11 cellular contexts compared by ENCODE assay signal in the genomic region with DNA sequence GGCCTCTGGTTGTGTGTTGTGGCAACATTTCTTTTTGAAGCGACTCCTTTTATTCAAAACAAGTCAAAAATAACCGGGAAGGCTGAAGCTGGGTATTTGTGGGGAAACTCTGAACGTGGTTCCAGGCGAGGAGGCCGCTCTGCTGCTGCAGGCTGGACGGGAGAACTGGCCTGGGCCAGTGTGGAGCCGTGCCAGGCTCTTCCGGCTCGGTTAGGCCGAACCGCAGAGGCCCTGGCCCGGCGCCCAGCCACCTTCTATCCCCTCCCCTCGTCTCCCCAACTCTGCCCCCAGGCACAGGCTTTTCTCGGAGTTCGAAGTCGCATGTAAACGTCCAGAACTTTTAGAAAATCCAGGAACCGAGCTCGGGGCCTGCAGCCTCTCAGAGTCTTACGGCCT. TPM values are rescaled to one million over a fixed set of nuclear protein-coding genes. Genes with fewer than 3 reads are reported as not detected.
DNase-seq lines count a peak whose midpoint lies in the region; ATAC-seq and TF ChIP-seq lines count a peak whose summit lies in the region.
"Had no signal": no experiment of that assay in that cellular context is flagged by ENCODE, and none has a peak within 500 bp of the region (broad histone marks: within the 10 kb centered on the region; RNA-seq: fewer than 3 reads in every experiment).

No MANE protein-coding gene starts in this region.

- H3K9me3 ChIP-seq in SJCRH30 (replicated peaks) (no peaks in the 10 kb centered on the region), iPS-15b (ENCODE audit: control insufficient read depth, insufficient read depth, low read length) (no peaks in the 10 kb centered on the region), transverse colon (no peaks in the 10 kb centered on the region), MG63 (no peaks in the 10 kb centered on the region)
- H3K9me3 ChIP-seq: heart right ventricle had no signal

- intact Hi-C loops in transverse colon (cut with DNase I; ENCODE audit: low total_unique reads), result no loop called here

- H3K4me3 ChIP-seq in SJCRH30 (peak overlapping the region; percentile 82), iPS-15b (ENCODE audit: low read depth, low read length) (peak overlapping the region; percentile 26), transverse colon (no peak overlapping the region), MG63 (no peak overlapping the region)

- no peak for DNase-seq in activated T-cell treated with anti-CD3 and anti-CD28 coated beads, Interleukin-2, amount 50 U/mL, for 72 hours
- DNase-seq in activated T-cell treated with anti-CD3 and anti-CD28 coated beads for 4 hours, result no peak
- DNase-seq in SJCRH30, result peak; percentile 60 to 69
- DNase-seq in transverse colon, result peak; percentile 34
- no peak for DNase-seq in stimulated activated CD4-positive, alpha-beta T cell treated with anti-CD3 and anti-CD28 coated beads, Interleukin-12 subunit alpha, Interleukin-12 subunit beta, amount 100 ng/mL, for 4 hours
- no peak for DNase-seq in MG63
- DNase-seq: activated naive CD4-positive, alpha-beta T cell; GOT3 had no signal

- H3K36me3 Mint-ChIP-seq in activated T-cell treated with anti-CD3 and anti-CD28 coated beads, Interleukin-2, amount 50 U/mL, for 72 hours (ENCODE audit: insufficient read depth in 2 of 2), result peaks cover 0 to 6% of the 10 kb centered on the region in 2 donors

- TF ChIP-seq CTCF in transverse colon (IDR thresholded peaks at IDR 0.05), result no peak

- no peak for TF ChIP-seq POLR2A in transverse colon (IDR thresholded peaks at IDR 0.05)

- no peak for ATAC-seq in activated T-cell treated with anti-CD3 and anti-CD28 coated beads, Interleukin-2, amount 50 U/mL, for 72 hours (replicated peaks in 1 of 2)
- ATAC-seq in GM21515 (IDR thresholded peaks at IDR 0.05; ENCODE audit: unreplicated experiment), result no peak
- ATAC-seq: heart right ventricle had no signal

- H3K27me3 ChIP-seq in SJCRH30 (no peaks in the 10 kb centered on the region), iPS-15b (ENCODE audit: control insufficient read depth, insufficient read depth, low read length) (peaks cover 46% of the 10 kb centered on the region), transverse colon (no peaks in the 10 kb centered on the region), MG63 (no peaks in the 10 kb centered on the region)

- WGBS in transverse colon (ENCODE audit: low coverage in 1 of 2), 2 donors, result 34% methylated on average over 21 of the region's 21 CpGs; no CpG with 5 or more reads in 1 of the 2 donors

- TF ChIP-seq EP300 in transverse colon (IDR thresholded peaks at IDR 0.05; ENCODE audit: low read depth), result no peak

- H3K27ac ChIP-seq in SJCRH30, result peak overlapping the region; percentile 85
- peak overlapping the region; percentile 91 to 95 (median 94) for H3K27ac ChIP-seq in transverse colon

- H3K36me3 ChIP-seq in SJCRH30, result no peaks in the 10 kb centered on the region
- H3K36me3 ChIP-seq in iPS-15b (ENCODE audit: control insufficient read depth, insufficient read depth, low read length), result no peaks in the 10 kb centered on the region
- no peaks in the 10 kb centered on the region for H3K36me3 ChIP-seq in transverse colon
- no peaks in the 10 kb centered on the region for H3K36me3 ChIP-seq in MG63
- H3K36me3 ChIP-seq: heart right ventricle had no signal

- no peak overlapping the region for H3K9ac ChIP-seq in iPS-15b (ENCODE audit: low read depth, low read length)

- in situ Hi-C loops in transverse colon (cut with MboI; ENCODE audit: low pct_ligation_motif_present in 1 of 4, low pct_unique_long_range_greater_than_20kb in 1 of 4, low sequenced_read_pairs in 3 of 4), result no loop called here

- no peaks in the 10 kb centered on the region for H3K9me3 Mint-ChIP-seq in activated T-cell treated with anti-CD3 and anti-CD28 coated beads, Interleukin-2, amount 50 U/mL, for 72 hours

- no peaks in the 10 kb centered on the region for H3K4me1 ChIP-seq in SJCRH30
- H3K4me1 ChIP-seq in iPS-15b (ENCODE audit: control insufficient read depth, insufficient read depth, low read length), result peaks cover 30% of the 10 kb centered on the region
- H3K4me1 ChIP-seq in transverse colon, result peaks cover 2 to 28% (median 12%) of the 10 kb centered on the region in 4 donors

- H3K27me3 Mint-ChIP-seq in activated T-cell treated with anti-CD3 and anti-CD28 coated beads, Interleukin-2, amount 50 U/mL, for 72 hours (ENCODE audit: low read depth), result peaks cover 18% of the 10 kb centered on the region

- peak overlapping the region; percentile 80 to 89 for H3K4me3 Mint-ChIP-seq in activated T-cell treated with anti-CD3 and anti-CD28 coated beads, Interleukin-2, amount 50 U/mL, for 72 hours

- peaks cover 24% of the 10 kb centered on the region for H3K4me1 Mint-ChIP-seq in activated T-cell treated with anti-CD3 and anti-CD28 coated beads, Interleukin-2, amount 50 U/mL, for 72 hours (ENCODE audit: low read depth)

- H3K27ac Mint-ChIP-seq in activated T-cell treated with anti-CD3 and anti-CD28 coated beads, Interleukin-2, amount 50 U/mL, for 72 hours, result no peak overlapping the region

RNA-seq across cellular contexts. Expression of a gene that starts 2.4 kb away (rescaled TPM):
- 10 to 100 TPM; 53.5 to 65.5 TPM for total RNA-seq in activated T-cell treated with anti-CD3 and anti-CD28 coated beads, Interleukin-2, amount 50 U/mL, for 72 hours
- total RNA-seq in SJCRH30 (2014; rRNA removed; shearing (Covaris generic)), result 62.5 and 64.8 TPM in 2 replicates
- total RNA-seq in transverse colon, result 10 to 100 TPM; 17.9 to 27.8 (median 20.4) TPM
- 13.4 and 15.0 TPM in 2 replicates for total RNA-seq in MG63 (2014; rRNA removed; shearing (Covaris generic); ENCODE audit: low replicate concordance)

Comparison
In these comparisons a context has a peak if more than half of its experiments do, and no peak if none do; other contexts are left out.
1. DNase-seq: peak in SJCRH30 (2 of 2) and transverse colon (single experiment); none in activated T-cell treated with anti-CD3 and anti-CD28 coated beads, Interleukin-2, amount 50 U/mL, for 72 hours (0 of 2), activated T-cell treated with anti-CD3 and anti-CD28 coated beads for 4 hours (single experiment), stimulated activated CD4-positive, alpha-beta T cell treated with anti-CD3 and anti-CD28 coated beads, Interleukin-12 subunit alpha, Interleukin-12 subunit beta, amount 100 ng/mL, for 4 hours (single experiment) and MG63 (single experiment).
2. H3K4me3 ChIP-seq: peak in SJCRH30 (single experiment) and iPS-15b (single experiment); none in transverse colon (0 of 4) and MG63 (single experiment).